17 cellular contexts compared by ENCODE assay signal in the genomic region with DNA sequence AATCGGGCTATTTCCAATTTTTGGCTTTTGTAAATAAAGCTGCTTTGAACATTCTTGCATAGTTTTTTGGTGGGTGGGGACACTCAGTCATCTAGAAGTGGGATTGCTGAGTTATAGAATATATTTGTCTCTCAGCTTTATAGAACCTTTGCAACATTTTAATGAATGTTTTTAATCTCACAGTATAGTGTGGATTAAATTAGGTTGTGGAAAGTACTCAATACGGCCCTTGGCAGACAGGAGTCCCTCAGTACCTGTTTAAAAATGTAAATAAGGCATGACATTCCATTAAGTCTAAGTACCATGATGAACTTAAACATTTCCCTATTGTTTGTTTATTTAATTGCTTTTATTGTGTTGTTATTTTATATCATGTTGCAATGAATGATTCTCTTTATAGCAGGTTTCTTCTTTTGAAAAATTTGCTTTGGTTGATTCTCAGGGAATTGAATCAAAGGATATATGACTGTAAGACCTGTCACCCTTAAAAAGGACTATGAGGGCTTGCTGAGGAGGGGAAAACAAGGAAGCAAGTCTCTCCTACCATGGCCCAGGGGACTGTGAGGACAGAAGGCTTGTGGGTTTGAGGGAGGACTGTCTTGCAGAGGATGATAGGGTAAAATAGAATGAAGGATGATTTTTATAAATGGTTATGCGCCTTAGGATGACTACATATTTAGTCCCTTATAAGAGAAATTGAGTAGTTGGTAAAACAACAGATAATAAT.
DNase-seq lines count a peak whose midpoint lies in the region; ATAC-seq and TF ChIP-seq lines count a peak whose summit lies in the region.
"Had no signal": no experiment of that assay in that cellular context is flagged by ENCODE, and none has a peak within 500 bp of the region (broad histone marks: within the 10 kb centered on the region; RNA-seq: fewer than 3 reads in every experiment).

No MANE protein-coding gene starts in this region.

- WGBS in spleen, 5 donors, result 62 to 82% (median 75%) methylated on average over 3 of the region's 3 CpGs

- no peaks in the 10 kb centered on the region for H3K9me3 ChIP-seq in spleen
- no peaks in the 10 kb centered on the region for H3K9me3 ChIP-seq in mucosa of descending colon
- H3K9me3 ChIP-seq: right lobe of liver had no signal

- DNase-seq in spleen (no peak), mucosa of descending colon (no peak)
- no peak for DNase-seq in activated CD8-positive, alpha-beta memory T cell treated with anti-CD3 and anti-CD28 coated beads for 24 hours
- DNase-seq: activated CD4-positive, alpha-beta T cell treated with anti-CD3 and anti-CD28 coated beads for 4 hours; activated T-cell treated with anti-CD3 and anti-CD28 coated beads for 4 hours; effector memory CD8-positive, alpha-beta T cell; mammary epithelial cell; NCI-H2029; NCI-H82; right lobe of liver; stimulated activated CD4-positive, alpha-beta T cell treated with anti-CD3 and anti-CD28 coated beads, Interleukin-4, amount 100 ng/mL, for 24 hours had no signal

- TF ChIP-seq CTCF in spleen (IDR thresholded peaks at IDR 0.05 in 8 of 11, conservative IDR thresholded peaks at IDR 0.05 in 3 of 11) (no peak), mucosa of descending colon (IDR thresholded peaks at IDR 0.05) (no peak)

- intact Hi-C loops in spleen (cut with DNase I; ENCODE audit: low total_unique reads), result no loop called here
- intact Hi-C loops in mucosa of descending colon (cut with DNase I, micrococcal nuclease), result no loop called here

- peak overlapping the region in 3 of 8 donors; percentile 35 to 65 (median 35) for H3K4me3 ChIP-seq in spleen
- H3K4me3 ChIP-seq in mucosa of descending colon, result no peak overlapping the region
- H3K4me3 ChIP-seq: right lobe of liver had no signal

- H3K27ac ChIP-seq in spleen, result peak overlapping the region in 7 of 8 donors; percentile 72 to 86 (median 77)
- H3K27ac ChIP-seq: right lobe of liver had no signal

- no peaks in the 10 kb centered on the region for H3K27me3 ChIP-seq in spleen (replicated peaks in 1 of 7)
- H3K27me3 ChIP-seq: right lobe of liver had no signal

- H3K4me1 ChIP-seq in spleen, result peaks cover 5 to 38% (median 19%) of the 10 kb centered on the region in 6 donors
- H3K4me1 ChIP-seq in mucosa of descending colon (ENCODE audit: low read depth), result peaks cover 7% of the 10 kb centered on the region
- H3K4me1 ChIP-seq: right lobe of liver had no signal

- TF ChIP-seq POLR2A in spleen (IDR thresholded peaks at IDR 0.05), result no peak

- ATAC-seq in GM19043 (IDR thresholded peaks at IDR 0.05; ENCODE audit: low read depth, unreplicated experiment), result peak; percentile 10
- peak; percentile 2 for ATAC-seq in GM21786 (IDR thresholded peaks at IDR 0.05; ENCODE audit: unreplicated experiment)
- ATAC-seq in HG03378 (IDR thresholded peaks at IDR 0.05; ENCODE audit: unreplicated experiment), result peak; percentile 13
- no peak for ATAC-seq in GM21367 (IDR thresholded peaks at IDR 0.05; ENCODE audit: unreplicated experiment)
- no peak for ATAC-seq in GM21360 (IDR thresholded peaks at IDR 0.05; ENCODE audit: unreplicated experiment)
- ATAC-seq in mucosa of descending colon, result no peak
- ATAC-seq: effector memory CD8-positive, alpha-beta T cell; Right ventricle myocardium inferior had no signal

- no peaks in the 10 kb centered on the region for H3K36me3 ChIP-seq in spleen
- H3K36me3 ChIP-seq in mucosa of descending colon (ENCODE audit: low read depth), result no peaks in the 10 kb centered on the region
- H3K36me3 ChIP-seq: right lobe of liver had no signal

Comparison
In these comparisons a context has a peak if more than half of its experiments do, and no peak if none do; other contexts are left out.
1. ATAC-seq: peak in GM19043 (single experiment), GM21786 (single experiment) and HG03378 (single experiment); none in GM21367 (single experiment), GM21360 (single experiment) and mucosa of descending colon (single experiment).